In the genomic region with DNA sequence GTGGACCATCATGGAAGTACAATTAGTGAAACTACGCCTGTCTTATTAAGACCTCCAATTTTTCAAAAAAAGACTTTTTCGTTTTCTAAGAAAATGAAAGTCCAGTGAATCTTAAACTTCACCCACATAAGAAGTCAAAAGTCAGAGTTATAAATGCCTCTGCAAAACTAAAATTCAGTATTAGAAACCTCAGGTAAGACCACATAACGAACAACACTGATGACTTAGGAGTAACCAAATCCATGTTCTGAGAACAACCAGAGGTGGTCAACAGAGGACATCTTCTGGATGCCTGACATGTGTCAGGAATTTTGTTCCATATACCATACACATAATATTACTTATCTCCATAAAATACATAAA, we compare ENCODE assay signal across 1 cellular context.
TF ChIP-seq lines count a peak whose summit lies in the region.

No MANE protein-coding gene starts in this region.

TF ChIP-seq in GM23338, 12 proteins besides CTCF, POLR2A, EP300 and RAD21 (continued from another document):
- no peak for TF ChIP-seq CREB1 (CRISPR knock-in tag; IDR thresholded peaks at IDR 0.05; ENCODE audit: low read depth)
- no peak for TF ChIP-seq NANOG (IDR thresholded peaks at IDR 0.05; ENCODE audit: borderline replicate concordance)
